ENCODE assay signal across 38 cellular contexts in the genomic region with DNA sequence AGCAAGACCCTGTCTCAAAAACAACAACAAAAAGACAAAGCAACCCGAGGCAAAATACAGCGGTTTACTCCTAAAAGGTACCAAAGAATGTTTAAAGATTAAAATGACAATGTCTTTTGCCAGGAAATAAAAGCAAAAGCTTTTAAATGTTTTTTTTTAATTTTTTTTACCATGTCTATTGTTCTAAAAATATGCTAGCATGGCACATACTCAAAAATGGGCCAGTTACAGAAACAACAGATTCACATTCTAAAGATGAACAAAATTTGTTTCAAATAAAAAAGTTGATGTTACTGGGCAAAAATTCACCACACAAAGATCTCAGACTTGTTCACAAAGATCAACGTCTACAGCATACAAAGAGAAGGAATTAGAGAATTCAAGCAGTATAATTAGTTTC. TPM values are rescaled to one million over a fixed set of nuclear protein-coding genes. Genes with fewer than 3 reads are reported as not detected.
"Had no signal": no experiment of that assay in that cellular context is flagged by ENCODE, and none has a peak within 500 bp of the region (broad histone marks: within the 10 kb centered on the region; RNA-seq: fewer than 3 reads in every experiment).

No MANE protein-coding gene starts in this region.

- H3K27ac ChIP-seq: adrenal gland, body of pancreas, colonic mucosa, dorsolateral prefrontal cortex, esophagus muscularis mucosa, gastroesophageal sphincter, heart right ventricle had no signal

- H3K4me3 ChIP-seq: adrenal gland, body of pancreas, colonic mucosa, dorsolateral prefrontal cortex, esophagus muscularis mucosa, gastroesophageal sphincter, heart right ventricle had no signal

- H3K9me3 Mint-ChIP-seq: activated CD4-positive, alpha-beta memory T cell treated with anti-CD3 and anti-CD28 coated beads for 36 hours; activated naive CD4-positive, alpha-beta T cell treated with anti-CD3 and anti-CD28 coated beads for 36 hours; activated naive CD4-positive, alpha-beta T cell treated with anti-CD3 and anti-CD28 coated beads, Interleukin-2, amount 50 U/mL, for 24 hours; activated naive CD8-positive, alpha-beta T cell treated with anti-CD3 and anti-CD28 coated beads for 36 hours; activated naive CD8-positive, alpha-beta T cell treated with anti-CD3 and anti-CD28 coated beads, Interleukin-2, amount 50 U/mL, for 24 hours; activated T-helper 1 cell treated with anti-CD3 and anti-CD28 coated beads, Interleukin-12 subunit alpha, Interleukin-12 subunit beta, Interleukin-2, Interleukin-4 antibody, amounts not matched to agents 30 ng/mL and 10 ng/mL and 1 ng/mL, durations not matched to agents 14 hours and 24 hours and 36 hours; T-helper 2 cell treated with Interferon-gamma antibody and Interleukin-4, amounts not matched to agents 5 μg/mL and 100 μg/mL, for 36 hours had no signal

- H3K36me3 ChIP-seq: colonic mucosa had no signal

- H3K9me3 ChIP-seq: adrenal gland, body of pancreas, colonic mucosa, esophagus muscularis mucosa, gastroesophageal sphincter had no signal

- H3K27me3 ChIP-seq: adrenal gland, body of pancreas, colonic mucosa, dorsolateral prefrontal cortex, esophagus muscularis mucosa, gastroesophageal sphincter, heart right ventricle had no signal

- H3K27me3 Mint-ChIP-seq: activated CD4-positive, alpha-beta memory T cell treated with anti-CD3 and anti-CD28 coated beads for 36 hours; activated CD4-positive, alpha-beta T cell treated with anti-CD3 and anti-CD28 coated beads for 36 hours; activated CD4-positive, alpha-beta T cell treated with anti-CD3 and anti-CD28 coated beads, Interleukin-2, amount 10 ng/mL, durations not matched to agents 24 days and 14 days; activated CD8-positive, alpha-beta memory T cell treated with anti-CD3 and anti-CD28 coated beads, Interleukin-2, amount 10 ng/mL, durations not matched to agents 7 days and 5 days; activated naive CD4-positive, alpha-beta T cell treated with anti-CD3 and anti-CD28 coated beads, Interleukin-2, amount 50 U/mL, for 24 hours; activated naive CD8-positive, alpha-beta T cell treated with anti-CD3 and anti-CD28 coated beads for 36 hours; activated naive CD8-positive, alpha-beta T cell treated with anti-CD3 and anti-CD28 coated beads, Interleukin-2, amount 50 U/mL, for 24 hours; T-helper 17 cell had no signal

- DNase-seq: activated CD4-positive, alpha-beta memory T cell treated with anti-CD3 and anti-CD28 coated beads for 36 hours; activated CD4-positive, alpha-beta T cell treated with anti-CD3 and anti-CD28 coated beads for 36 hours; activated CD4-positive, alpha-beta T cell treated with anti-CD3 and anti-CD28 coated beads, Interleukin-2, amount 10 ng/mL, durations not matched to agents 24 days and 14 days; activated CD4-positive, CD25-positive, alpha-beta regulatory T cell; activated CD4-positive, CD25-positive, alpha-beta regulatory T cell treated with anti-CD3 and anti-CD28 coated beads, Interleukin-2, amount 50 U/mL, for 72 hours; activated CD8-positive, alpha-beta memory T cell treated with anti-CD3 and anti-CD28 coated beads, Interleukin-2, amount 10 ng/mL, durations not matched to agents 7 days and 5 days; activated CD8-positive, alpha-beta memory T cell treated with anti-CD3 and anti-CD28 coated beads, Interleukin-2, amount 50 U/mL, for 4 hours; activated CD8-positive, alpha-beta T cell treated with anti-CD3 and anti-CD28 coated beads, Interleukin-2, amount 10 ng/mL, durations not matched to agents 7 days and 5 days; activated effector memory CD4-positive, alpha-beta T cell treated with anti-CD3 and anti-CD28 coated beads, Interleukin-2, amount 50 U/mL, for 16 hours; activated naive CD4-positive, alpha-beta T cell treated with anti-CD3 and anti-CD28 coated beads for 36 hours; activated naive CD8-positive, alpha-beta T cell treated with anti-CD3 and anti-CD28 coated beads for 36 hours; activated naive CD8-positive, alpha-beta T cell treated with anti-CD3 and anti-CD28 coated beads, Interleukin-2, amount 50 U/mL, for 24 hours; activated T-cell treated with anti-CD3 and anti-CD28 coated beads, Interleukin-2, amount 50 U/mL, for 1 hour; activated T-cell treated with anti-CD3 and anti-CD28 coated beads, Interleukin-2, amount 50 U/mL, for 48 hours; adrenal gland; amygdala; aorta; body of pancreas; caudate nucleus; colonic mucosa; dorsolateral prefrontal cortex; effector memory CD4-positive, alpha-beta T cell; endodermal cell; erythroblast; foreskin melanocyte; heart right ventricle; T-helper 1 cell; T-helper 17 cell; T1000 had no signal

- H3K4me3 Mint-ChIP-seq: activated CD4-positive, alpha-beta memory T cell treated with anti-CD3 and anti-CD28 coated beads for 36 hours; activated CD4-positive, alpha-beta T cell treated with anti-CD3 and anti-CD28 coated beads for 36 hours; activated CD4-positive, alpha-beta T cell treated with anti-CD3 and anti-CD28 coated beads, Interleukin-2, amount 10 ng/mL, durations not matched to agents 24 days and 14 days; activated CD8-positive, alpha-beta memory T cell treated with anti-CD3 and anti-CD28 coated beads, Interleukin-2, amount 10 ng/mL, durations not matched to agents 7 days and 5 days; activated CD8-positive, alpha-beta T cell treated with anti-CD3 and anti-CD28 coated beads, Interleukin-2, amount 10 ng/mL, durations not matched to agents 7 days and 5 days; activated naive CD4-positive, alpha-beta T cell treated with anti-CD3 and anti-CD28 coated beads for 36 hours; activated naive CD4-positive, alpha-beta T cell treated with anti-CD3 and anti-CD28 coated beads, Interleukin-2, amount 50 U/mL, for 24 hours; activated naive CD8-positive, alpha-beta T cell treated with anti-CD3 and anti-CD28 coated beads for 36 hours; activated naive CD8-positive, alpha-beta T cell treated with anti-CD3 and anti-CD28 coated beads, Interleukin-2, amount 50 U/mL, for 24 hours; activated T-helper 1 cell treated with anti-CD3 and anti-CD28 coated beads, Interleukin-12 subunit alpha, Interleukin-12 subunit beta, Interleukin-2, Interleukin-4 antibody, amounts not matched to agents 30 ng/mL and 10 ng/mL and 1 ng/mL, durations not matched to agents 14 hours and 24 hours and 36 hours; endodermal cell; T-helper 17 cell; T-helper 2 cell treated with Interferon-gamma antibody and Interleukin-4, amounts not matched to agents 5 μg/mL and 100 μg/mL, for 36 hours had no signal

- H3K4me1 Mint-ChIP-seq: endodermal cell had no signal

- H3K27ac Mint-ChIP-seq: activated CD4-positive, alpha-beta memory T cell treated with anti-CD3 and anti-CD28 coated beads for 36 hours; activated CD4-positive, alpha-beta T cell treated with anti-CD3 and anti-CD28 coated beads for 36 hours; activated CD4-positive, alpha-beta T cell treated with anti-CD3 and anti-CD28 coated beads, Interleukin-2, amount 10 ng/mL, durations not matched to agents 24 days and 14 days; activated CD8-positive, alpha-beta memory T cell treated with anti-CD3 and anti-CD28 coated beads, Interleukin-2, amount 10 ng/mL, durations not matched to agents 7 days and 5 days; activated CD8-positive, alpha-beta T cell treated with anti-CD3 and anti-CD28 coated beads, Interleukin-2, amount 10 ng/mL, durations not matched to agents 7 days and 5 days; activated naive CD4-positive, alpha-beta T cell treated with anti-CD3 and anti-CD28 coated beads for 36 hours; activated naive CD4-positive, alpha-beta T cell treated with anti-CD3 and anti-CD28 coated beads, Interleukin-2, amount 50 U/mL, for 24 hours; activated naive CD8-positive, alpha-beta T cell treated with anti-CD3 and anti-CD28 coated beads for 36 hours; activated naive CD8-positive, alpha-beta T cell treated with anti-CD3 and anti-CD28 coated beads, Interleukin-2, amount 50 U/mL, for 24 hours; activated T-helper 2 cell treated with anti-CD3 and anti-CD28 coated beads, Interferon-gamma antibody, Interleukin-2, Interleukin-4, amounts not matched to agents 10 μg/mL and 5 μg/mL and 100 μg/mL, durations not matched to agents 14 hours and 24 hours and 36 hours; endodermal cell; T-helper 17 cell; T-helper 2 cell treated with Interferon-gamma antibody and Interleukin-4, amounts not matched to agents 5 μg/mL and 100 μg/mL, for 36 hours had no signal

- ATAC-seq: activated CD4-positive, alpha-beta T cell treated with anti-CD3 and anti-CD28 coated beads for 36 hours; activated CD8-positive, alpha-beta memory T cell treated with anti-CD3 and anti-CD28 coated beads, Interleukin-2, amount 10 ng/mL, durations not matched to agents 7 days and 5 days; activated CD8-positive, alpha-beta T cell treated with anti-CD3 and anti-CD28 coated beads, Interleukin-2, amount 10 ng/mL, durations not matched to agents 7 days and 5 days; activated naive CD8-positive, alpha-beta T cell treated with anti-CD3 and anti-CD28 coated beads, Interleukin-2, amount 50 U/mL, for 24 hours; body of pancreas; gastroesophageal sphincter; heart right ventricle; T-helper 17 cell had no signal

- H3K4me1 ChIP-seq: adrenal gland, body of pancreas, colonic mucosa, esophagus muscularis mucosa, gastroesophageal sphincter had no signal

RNA-seq across cellular contexts. Expression of a gene that starts 41.1 kb away (rescaled TPM):
- total RNA-seq: activated CD4-positive, alpha-beta memory T cell treated with anti-CD3 and anti-CD28 coated beads for 36 hours; activated CD4-positive, alpha-beta T cell treated with anti-CD3 and anti-CD28 coated beads for 36 hours; activated CD4-positive, alpha-beta T cell treated with anti-CD3 and anti-CD28 coated beads, Interleukin-2, amount 10 ng/mL, durations not matched to agents 24 days and 14 days; activated CD8-positive, alpha-beta memory T cell treated with anti-CD3 and anti-CD28 coated beads for 36 hours; activated CD8-positive, alpha-beta memory T cell treated with anti-CD3 and anti-CD28 coated beads, Interleukin-2, amount 10 ng/mL, durations not matched to agents 7 days and 5 days; activated CD8-positive, alpha-beta T cell treated with anti-CD3 and anti-CD28 coated beads, Interleukin-2, amount 10 ng/mL, durations not matched to agents 7 days and 5 days; activated naive CD4-positive, alpha-beta T cell treated with anti-CD3 and anti-CD28 coated beads for 36 hours; activated naive CD8-positive, alpha-beta T cell treated with anti-CD3 and anti-CD28 coated beads for 36 hours; activated T-helper 1 cell treated with anti-CD3 and anti-CD28 coated beads, Interleukin-12 subunit alpha, Interleukin-12 subunit beta, Interleukin-2, Interleukin-4 antibody, amounts not matched to agents 30 ng/mL and 10 ng/mL and 1 ng/mL, durations not matched to agents 14 hours and 24 hours and 36 hours; activated T-helper 2 cell treated with anti-CD3 and anti-CD28 coated beads, Interferon-gamma antibody, Interleukin-2, Interleukin-4, amounts not matched to agents 10 μg/mL and 5 μg/mL and 100 μg/mL, durations not matched to agents 14 hours and 24 hours and 36 hours; aorta; body of pancreas; colonic mucosa; endodermal cell; esophagus muscularis mucosa; fibroblast of villous mesenchyme; gastroesophageal sphincter; glomerular endothelial cell; T-helper 17 cell had no signal
- polyA plus RNA-seq: heart right ventricle had no signal
